Comparison of ENCODE assay signal across 24 cellular contexts in the genomic region with DNA sequence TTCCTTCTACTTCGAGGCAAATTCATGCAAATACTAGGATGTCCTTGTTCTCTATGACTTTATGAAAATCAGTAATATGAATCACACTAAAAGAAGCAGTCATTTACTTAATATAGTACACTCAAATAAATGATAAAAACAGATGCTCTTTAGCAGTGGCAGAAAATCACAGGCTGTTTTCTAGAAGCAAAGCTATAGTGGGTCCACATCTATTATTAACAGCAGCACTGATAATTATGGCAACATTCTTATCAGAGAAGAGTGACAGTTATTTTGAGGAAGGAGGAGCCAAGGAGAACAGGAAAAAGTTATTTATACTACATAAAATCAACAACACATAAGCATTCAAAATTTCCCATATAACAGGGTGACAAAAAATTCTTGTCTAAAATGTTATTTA. TPM values are rescaled to one million over a fixed set of nuclear protein-coding genes. Genes with fewer than 3 reads are reported as not detected.
A peak's percentile ranks its signal among the peaks of the same experiment; 100 is the strongest.
DNase-seq lines count a peak whose midpoint lies in the region; ATAC-seq and TF ChIP-seq lines count a peak whose summit lies in the region.
"Had no signal": no experiment of that assay in that cellular context is flagged by ENCODE, and none has a peak within 500 bp of the region (broad histone marks: within the 10 kb centered on the region; RNA-seq: fewer than 3 reads in every experiment).

No MANE protein-coding gene starts in this region.

- H3K9me3 Mint-ChIP-seq in GM23338 = no peaks in the 10 kb centered on the region
- H3K9me3 Mint-ChIP-seq in naive thymus-derived CD4-positive, alpha-beta T cell = no peaks in the 10 kb centered on the region
- no peaks in the 10 kb centered on the region for H3K9me3 Mint-ChIP-seq in T-helper 2 cell treated with Interferon-gamma antibody and Interleukin-4, amounts not matched to agents 5 μg/mL and 100 μg/mL, for 36 hours
- H3K9me3 Mint-ChIP-seq: activated CD8-positive, alpha-beta T cell treated with anti-CD3 and anti-CD28 coated beads for 36 hours; endodermal cell had no signal

- peaks cover 11% of the 10 kb centered on the region; the same call in 2 of the 3 replicates for H3K4me1 Mint-ChIP-seq in GM23338
- peaks cover 36 to 49% (median 49%) of the 10 kb centered on the region in 7 donors for H3K4me1 Mint-ChIP-seq in naive thymus-derived CD4-positive, alpha-beta T cell
- H3K4me1 Mint-ChIP-seq in T-helper 2 cell treated with Interferon-gamma antibody and Interleukin-4, amounts not matched to agents 5 μg/mL and 100 μg/mL, for 36 hours (ENCODE audit: low read depth) = peaks cover 34% of the 10 kb centered on the region

- H3K9me3 ChIP-seq in BLaER1 = no peaks in the 10 kb centered on the region
- no peaks in the 10 kb centered on the region for H3K9me3 ChIP-seq in naive thymus-derived CD4-positive, alpha-beta T cell (ENCODE audit: control insufficient read depth in 2 of 3, low read length in 3 of 3)
- H3K9me3 ChIP-seq: ovary, testis, uterus had no signal

- POLR2A ChIA-PET in naive thymus-derived CD4-positive, alpha-beta T cell (lab: Charles Lee) = interaction anchor here (0.6 kb wide), 1 partner anchor 9 kb away, joined by 3 read pairs; no protein-coding TSS in a partner anchor

- H3K27ac Mint-ChIP-seq in GM23338 = peak overlapping the region; percentile 20; the same call in 1 of the 2 replicates
- H3K27ac Mint-ChIP-seq in naive thymus-derived CD4-positive, alpha-beta T cell = peak overlapping the region in 6 of 9 donors; percentile 5 to 76 (median 51)
- no peak overlapping the region for H3K27ac Mint-ChIP-seq in T-helper 2 cell treated with Interferon-gamma antibody and Interleukin-4, amounts not matched to agents 5 μg/mL and 100 μg/mL, for 36 hours
- H3K27ac Mint-ChIP-seq: activated CD8-positive, alpha-beta T cell treated with anti-CD3 and anti-CD28 coated beads for 36 hours; endodermal cell had no signal

- H3K27ac ChIP-seq in BLaER1 (peak overlapping the region; percentile 28; the same call in 1 of the 2 replicates), GM23338 (ENCODE audit: low read depth) (no peak overlapping the region)
- no peak overlapping the region for H3K27ac ChIP-seq in naive thymus-derived CD4-positive, alpha-beta T cell (ENCODE audit: low read depth, low read length)
- H3K27ac ChIP-seq: ovary, testis, uterus had no signal

- H3K36me3 Mint-ChIP-seq in GM23338 (ENCODE audit: low read depth) = peaks cover 73% of the 10 kb centered on the region
- peaks cover 7 to 40% (median 29%) of the 10 kb centered on the region in 5 donors for H3K36me3 Mint-ChIP-seq in naive thymus-derived CD4-positive, alpha-beta T cell
- H3K36me3 Mint-ChIP-seq in T-helper 2 cell treated with Interferon-gamma antibody and Interleukin-4, amounts not matched to agents 5 μg/mL and 100 μg/mL, for 36 hours (ENCODE audit: low read depth) = peaks cover 61% of the 10 kb centered on the region

- DNase-seq in GM23338 (ENCODE audit: low spot score) (no peak), Right ventricle myocardium superior (no peak)
- DNase-seq in naive thymus-derived CD4-positive, alpha-beta T cell = no peak
- no peak for DNase-seq in T-helper 2 cell treated with Interferon-gamma antibody and Interleukin-4, amounts not matched to agents 5 μg/mL and 100 μg/mL, for 36 hours (ENCODE audit: low spot score)
- no peak for DNase-seq in effector CD8-positive, alpha-beta T cell (lab: John Stamatoyannopoulos, UW)
- DNase-seq: activated CD4-positive, CD25-positive, alpha-beta regulatory T cell; activated CD8-positive, alpha-beta T cell treated with anti-CD3 and anti-CD28 coated beads for 36 hours; amniotic stem cell; cortex of kidney; endodermal cell; NCI-H1105 treated with DMSO at 0.1 percent for 48 hours; NCI-H2081; NCI-H446 treated with DMSO at 0.1 percent for 48 hours; NK-92 treated with Interleukin-12 subunit alpha and Interleukin-12 subunit beta, amount 100 ng/mL, for 24 hours; ovary; SIG-M5; stimulated activated CD4-positive, alpha-beta T cell treated with anti-CD3 and anti-CD28 coated beads, Interleukin-12 subunit alpha, Interleukin-12 subunit beta, amount 100 ng/mL, for 4 hours; stimulated activated CD4-positive, alpha-beta T cell treated with anti-CD3 and anti-CD28 coated beads, Interleukin-4, amount 100 ng/mL, for 24 hours; stimulated activated naive CD4-positive, alpha-beta T cell; SW 1271; testis; uterus had no signal

- no peaks in the 10 kb centered on the region for H3K27me3 Mint-ChIP-seq in GM23338 (ENCODE audit: insufficient read depth, low read depth, poor library complexity)
- H3K27me3 Mint-ChIP-seq in naive thymus-derived CD4-positive, alpha-beta T cell = no peaks in the 10 kb centered on the region
- no peaks in the 10 kb centered on the region for H3K27me3 Mint-ChIP-seq in T-helper 2 cell treated with Interferon-gamma antibody and Interleukin-4, amounts not matched to agents 5 μg/mL and 100 μg/mL, for 36 hours (ENCODE audit: low read depth)
- H3K27me3 Mint-ChIP-seq: activated CD8-positive, alpha-beta T cell treated with anti-CD3 and anti-CD28 coated beads for 36 hours had no signal

- no peak overlapping the region for H3K4me3 ChIP-seq in BLaER1
- no peak overlapping the region for H3K4me3 ChIP-seq in GM23338
- H3K4me3 ChIP-seq in naive thymus-derived CD4-positive, alpha-beta T cell (ENCODE audit: low read length) = no peak overlapping the region
- H3K4me3 ChIP-seq: ovary, testis, uterus had no signal

- ATAC-seq in GM23338 (no peak), Right ventricle myocardium superior (ENCODE audit: poor library complexity) (peak; percentile 82), GM18907 (IDR thresholded peaks at IDR 0.05; ENCODE audit: unreplicated experiment) (no peak)
- ATAC-seq in naive thymus-derived CD4-positive, alpha-beta T cell = no peak
- ATAC-seq: activated CD8-positive, alpha-beta T cell treated with anti-CD3 and anti-CD28 coated beads for 36 hours had no signal

- intact Hi-C loops in Right ventricle myocardium superior (cut with DNase I) = no loop called here
- intact Hi-C loops in naive thymus-derived CD4-positive, alpha-beta T cell (cut with micrococcal nuclease) = loop anchor here in 1 of 2 donors (2.0 kb wide), 1 partner anchor 15 kb away; no protein-coding TSS in a partner anchor

- H3F3A ChIP-seq in GM23338 (replicated peaks; ENCODE audit: low read depth) = no peaks in the 10 kb centered on the region

- no peak overlapping the region for H3K9ac ChIP-seq in BLaER1

- no peak overlapping the region for H2AFZ ChIP-seq in GM23338

- CTCF ChIA-PET in naive thymus-derived CD4-positive, alpha-beta T cell (lab: Charles Lee) = no interaction called here

- TF ChIP-seq CTCF in GM23338 (conservative IDR thresholded peaks at IDR 0.05; ENCODE audit: low read depth in 2 of 2) = no peak

- peaks cover 37% of the 10 kb centered on the region for H3K4me1 ChIP-seq in BLaER1
- peaks cover 6% of the 10 kb centered on the region for H3K4me1 ChIP-seq in GM23338 (ENCODE audit: insufficient read depth)
- peaks cover 11 to 15% of the 10 kb centered on the region in 2 donors for H3K4me1 ChIP-seq in naive thymus-derived CD4-positive, alpha-beta T cell (ENCODE audit: control insufficient read depth in 2 of 2, insufficient read depth in 2 of 2, low read length in 2 of 2)
- H3K4me1 ChIP-seq: uterus had no signal

- no peaks in the 10 kb centered on the region for H3K27me3 ChIP-seq in BLaER1
- H3K27me3 ChIP-seq in GM23338 (ENCODE audit: insufficient read depth) = no peaks in the 10 kb centered on the region
- H3K27me3 ChIP-seq in naive thymus-derived CD4-positive, alpha-beta T cell (ENCODE audit: control insufficient read depth in 2 of 2, insufficient read depth in 2 of 2, low read length in 2 of 2) = no peaks in the 10 kb centered on the region
- H3K27me3 ChIP-seq: ovary, testis, uterus had no signal

- peaks cover 62% of the 10 kb centered on the region for H3K36me3 ChIP-seq in BLaER1
- H3K36me3 ChIP-seq in GM23338 (ENCODE audit: insufficient read depth) = peaks cover 41% of the 10 kb centered on the region; the same call in 1 of the 2 replicates
- H3K36me3 ChIP-seq in naive thymus-derived CD4-positive, alpha-beta T cell (ENCODE audit: control insufficient read depth in 2 of 3, insufficient read depth in 3 of 3, low read length in 3 of 3) = peaks cover 7 to 28% (median 17%) of the 10 kb centered on the region in 3 experiments
- H3K36me3 ChIP-seq: ovary, uterus had no signal

- H3K79me2 ChIP-seq in GM23338 (replicated peaks; ENCODE audit: insufficient read depth) = peaks cover 71% of the 10 kb centered on the region

- H4K20me1 ChIP-seq in BLaER1 (peaks cover 55% of the 10 kb centered on the region), GM23338 (replicated peaks; ENCODE audit: insufficient read depth) (peaks cover 39% of the 10 kb centered on the region)

- H3K4me2 ChIP-seq in BLaER1 (peak overlapping the region; percentile 58), GM23338 (no peak overlapping the region)

- H3K4me3 Mint-ChIP-seq in GM23338 = no peak overlapping the region
- H3K4me3 Mint-ChIP-seq in naive thymus-derived CD4-positive, alpha-beta T cell = peak overlapping the region in 1 of 10 donors; percentile 45
- no peak overlapping the region for H3K4me3 Mint-ChIP-seq in T-helper 2 cell treated with Interferon-gamma antibody and Interleukin-4, amounts not matched to agents 5 μg/mL and 100 μg/mL, for 36 hours
- H3K4me3 Mint-ChIP-seq: activated CD8-positive, alpha-beta T cell treated with anti-CD3 and anti-CD28 coated beads for 36 hours; endodermal cell had no signal

- H3K9me2 ChIP-seq in GM23338 (ENCODE audit: insufficient read depth) = no peaks in the 10 kb centered on the region

TF ChIP-seq in GM23338, 12 proteins besides CTCF, POLR2A, EP300 and RAD21 (continues in another document):
- no peak for TF ChIP-seq JUNB (IDR thresholded peaks at IDR 0.05; ENCODE audit: unreplicated experiment)
- TF ChIP-seq ZNF331 (CRISPR knock-in tag; IDR thresholded peaks at IDR 0.05; ENCODE audit: low read depth) = no peak
- TF ChIP-seq NANOG (IDR thresholded peaks at IDR 0.05; ENCODE audit: borderline replicate concordance) = no peak
- TF ChIP-seq ZNF114 (CRISPR knock-in tag; IDR thresholded peaks at IDR 0.05) = no peak
- TF ChIP-seq STAT1 (IDR thresholded peaks at IDR 0.05; ENCODE audit: unreplicated experiment) = no peak
- TF ChIP-seq CREB1 (CRISPR knock-in tag; IDR thresholded peaks at IDR 0.05; ENCODE audit: low read depth) = no peak

RNA-seq across cellular contexts. Expression of a gene that starts 16.5 kb away (rescaled TPM):
- total RNA-seq in GM23338 (2014; rRNA removed; shearing (Covaris generic)) = 81.8 and 86.4 TPM in 2 replicates
- 49.5 and 63.5 TPM in 2 replicates for polyA plus RNA-seq in GM23338 (2016; fragmentation: Nextera tagmentation; extraction: Ambion mirVana)
- total RNA-seq in Right ventricle myocardium superior = 133 TPM
- total RNA-seq in naive thymus-derived CD4-positive, alpha-beta T cell = 10 to 100 TPM; 42.2 to 66.0 (median 46.3) TPM
- 10 to 100 TPM; 19.7 to 20.3 TPM for polyA plus RNA-seq in naive thymus-derived CD4-positive, alpha-beta T cell
